Comparison of ENCODE assay signal across 8 cellular contexts in the genomic region with DNA sequence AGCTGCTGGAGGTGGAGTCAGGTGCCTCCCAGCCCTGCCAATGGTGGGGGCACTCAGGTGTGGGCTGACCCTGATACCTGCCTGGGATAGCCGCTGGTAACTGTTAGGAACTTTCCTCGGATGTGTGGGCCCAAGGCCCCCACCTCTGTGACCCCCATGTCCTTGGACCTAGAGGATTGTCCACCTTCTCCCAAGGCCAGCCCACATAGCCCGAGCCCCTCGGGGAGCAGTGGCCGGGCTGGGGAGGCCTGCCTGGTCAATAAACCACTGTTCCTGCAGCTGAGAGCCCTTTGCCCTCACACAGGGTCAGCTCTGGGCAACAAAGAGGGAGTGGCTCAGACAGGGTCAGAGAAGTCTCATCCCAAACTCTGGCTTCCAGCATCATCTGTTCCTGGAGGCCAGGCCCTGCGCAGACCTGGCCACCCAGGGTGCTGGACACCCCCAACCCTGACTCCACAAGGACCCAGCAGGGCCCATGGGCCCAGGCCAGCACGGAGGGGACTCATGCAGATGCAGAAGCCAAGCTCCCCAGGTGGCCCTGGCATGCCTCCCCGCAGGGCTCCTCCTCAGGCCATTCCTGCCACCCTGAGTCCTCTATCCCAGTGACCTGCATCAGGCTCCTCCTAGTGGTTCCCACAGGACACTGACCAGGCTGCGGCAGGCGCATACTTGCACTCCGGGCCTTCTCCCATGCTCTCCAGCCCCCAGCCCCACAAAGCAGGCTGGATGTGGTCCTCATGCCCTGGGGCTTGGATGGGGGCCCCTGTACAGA. TPM values are rescaled to one million over a fixed set of nuclear protein-coding genes. Genes with fewer than 3 reads are reported as not detected.
A peak's percentile ranks its signal among the peaks of the same experiment; 100 is the strongest.
DNase-seq lines count a peak whose midpoint lies in the region; ATAC-seq and TF ChIP-seq lines count a peak whose summit lies in the region.
"Not testable (repeated sequence)": the region's sequence is repeated elsewhere in the genome, so short reads cannot be mapped to it uniquely, and the experiment has no call there.

No MANE protein-coding gene starts in this region.

- BruUV-seq in PC-9 (replicated peaks; lab: Mats Ljungman, UMichigan) = not testable (repeated sequence)

- not testable (repeated sequence) for TF ChIP-seq EP300 in upper lobe of left lung (IDR thresholded peaks at IDR 0.05)

- CTCF ChIA-PET in PC-9 (lab: Charles Lee) = not testable (repeated sequence)

- H3K4me3 Mint-ChIP-seq in GM23338 = not testable (repeated sequence)

- not testable (repeated sequence) for H3K27me3 ChIP-seq in GM23338 (ENCODE audit: insufficient read depth); PC-9 (ENCODE audit: insufficient read depth, low read depth); brain microvascular endothelial cell (replicated peaks); liver (ENCODE audit: control insufficient read depth in 4 of 4, insufficient read depth in 4 of 4, low read length in 3 of 4); upper lobe of left lung

- TF ChIP-seq RAD21 in liver (IDR thresholded peaks at IDR 0.05) = peak; percentile 14 to 27

- H3K4me1 ChIP-seq in GM23338 (ENCODE audit: insufficient read depth); PC-9 (replicated peaks; ENCODE audit: insufficient read depth): not testable (repeated sequence)
- H3K4me1 ChIP-seq in liver (ENCODE audit: control insufficient read depth in 4 of 4, insufficient read depth in 4 of 4, low read length in 3 of 4) = peaks cover 10 to 58% (median 48%) of the 10 kb centered on the region in 4 donors
- peaks cover 6 to 16% (median 12%) of the 10 kb centered on the region in 4 donors for H3K4me1 ChIP-seq in upper lobe of left lung

- H3K79me2 ChIP-seq in GM23338 (replicated peaks; ENCODE audit: insufficient read depth) = peaks cover 16% of the 10 kb centered on the region
- H3K79me2 ChIP-seq in PC-9 (ENCODE audit: low read depth) = not testable (repeated sequence)

- not testable (repeated sequence) for H2AFZ ChIP-seq in GM23338, PC-9

- H3K27ac Mint-ChIP-seq in GM23338 = not testable (repeated sequence)

- not testable (repeated sequence) for H3K9me3 Mint-ChIP-seq in GM23338

- not testable (repeated sequence) for TF ChIP-seq POLR2A in upper lobe of left lung (IDR thresholded peaks at IDR 0.05)

- not testable (repeated sequence) for H3K27me3 Mint-ChIP-seq in GM23338 (ENCODE audit: insufficient read depth, low read depth, poor library complexity)

- H3K9ac ChIP-seq in liver (ENCODE audit: low read depth in 1 of 2, low read length in 2 of 2) = not testable (repeated sequence)

- ATAC-seq in GM23338 (peak; percentile 87), esophagus mucosa (peak; percentile 6)
- ATAC-seq in upper lobe of left lung (ENCODE audit: low FRiP score in 2 of 2) = not testable (repeated sequence)

- not testable (repeated sequence) for H3K36me3 ChIP-seq in GM23338 (ENCODE audit: insufficient read depth); PC-9 (ENCODE audit: low read depth); brain microvascular endothelial cell (replicated peaks); liver (ENCODE audit: control insufficient read depth in 4 of 4, insufficient read depth in 3 of 4, low read depth in 1 of 4, low read length in 3 of 4); upper lobe of left lung

- peaks cover 16% of the 10 kb centered on the region for H3K4me1 Mint-ChIP-seq in GM23338

- not testable (repeated sequence) for H4K20me1 ChIP-seq in GM23338 (replicated peaks; ENCODE audit: insufficient read depth); PC-9 (ENCODE audit: insufficient read depth)

- H3K4me2 ChIP-seq in GM23338, PC-9: not testable (repeated sequence)

- DNase-seq in GM23338 (ENCODE audit: low spot score) = peak; percentile 46
- DNase-seq in PC-9, brain microvascular endothelial cell: not testable (repeated sequence)
- peak; percentile 51 for DNase-seq in activated CD8-positive, alpha-beta memory T cell treated with anti-CD3 and anti-CD28 coated beads for 24 hours
- DNase-seq in posterior vena cava (ENCODE audit: low spot score) = peak; percentile 68
- peak; percentile 8 to 57 for DNase-seq in upper lobe of left lung

- POLR2A ChIA-PET in PC-9 (lab: Charles Lee; ENCODE audit: unreplicated experiment) = not testable (repeated sequence)

- in situ Hi-C loops in brain microvascular endothelial cell (cut with HindIII; ENCODE audit: low pct_ligation_motif_present, low sequenced_read_pairs) = not testable (repeated sequence)

- H3K4me3 ChIP-seq in GM23338; PC-9; brain microvascular endothelial cell (ENCODE audit: low read depth, low read length); liver (ENCODE audit: low read depth in 1 of 3, low read length in 3 of 3); upper lobe of left lung: not testable (repeated sequence)

- H3K9me2 ChIP-seq in GM23338 (ENCODE audit: insufficient read depth); PC-9 (ENCODE audit: insufficient read depth): not testable (repeated sequence)

- not testable (repeated sequence) for H3K36me3 Mint-ChIP-seq in GM23338 (ENCODE audit: low read depth)

- not testable (repeated sequence) for H3F3A ChIP-seq in GM23338 (replicated peaks; ENCODE audit: low read depth); PC-9 (ENCODE audit: insufficient read depth, low read depth)

- WGBS in liver = 35% methylated on average over 10 of the region's 11 CpGs
- WGBS in upper lobe of left lung, 2 donors = 80 to 89% methylated on average over 1 to 5 of the region's 11 CpGs

- not testable (repeated sequence) for H3K27ac ChIP-seq in GM23338 (ENCODE audit: low read depth); PC-9; brain microvascular endothelial cell; upper lobe of left lung
- peak overlapping the region in 1 of 2 donors; percentile 35 for H3K27ac ChIP-seq in liver (ENCODE audit: low read depth in 1 of 2, low read length in 2 of 2)

- intact Hi-C loops in PC-9 (cut with micrococcal nuclease; ENCODE audit: unreplicated experiment); posterior vena cava (cut with DNase I): not testable (repeated sequence)

- not testable (repeated sequence) for H3K9me3 ChIP-seq in PC-9 (ENCODE audit: insufficient read depth, low read depth); liver (ENCODE audit: control insufficient read depth in 4 of 4, low read length in 3 of 4); upper lobe of left lung

- TF ChIP-seq CTCF in GM23338 (conservative IDR thresholded peaks at IDR 0.05; ENCODE audit: low read depth in 2 of 2) (peak; percentile 26 to 41; a peak in 3 of 4 replicates), PC-9 (conservative IDR thresholded peaks at IDR 0.05) (peak; percentile 35; the same call in 1 of the 2 replicates), brain microvascular endothelial cell (IDR thresholded peaks at IDR 0.05; ENCODE audit: low read depth, low read length, missing control alignments) (peak; percentile 20)
- not testable (repeated sequence) for TF ChIP-seq CTCF in liver (IDR thresholded peaks at IDR 0.05; ENCODE audit: low read depth, low read length, missing input control); upper lobe of left lung (IDR thresholded peaks at IDR 0.05)

TF ChIP-seq in liver, 16 proteins besides CTCF, POLR2A, EP300 and RAD21 (continues in another document):
- peak; percentile 66 for TF ChIP-seq SP1 (IDR thresholded peaks at IDR 0.05)
- TF ChIP-seq HNF4A (conservative IDR thresholded peaks at IDR 0.05) = peak; percentile 52 to 55
- TF ChIP-seq RXRA (IDR thresholded peaks at IDR 0.05) = peak; percentile 70 to 75

RNA-seq across cellular contexts. Expression of a gene that starts 6.4 kb away (rescaled TPM):
- total RNA-seq in GM23338 (2014; rRNA removed; shearing (Covaris generic)) = 66.3 and 72.1 TPM in 2 replicates
- polyA plus RNA-seq in GM23338 (2016; fragmentation: Nextera tagmentation; extraction: Ambion mirVana) (82.4 and 85.9 TPM in 2 replicates), liver (100 to 1,000 TPM in 1 of 2 donors, 10 to 100 TPM in 1; 88.2 to 105 TPM)
- total RNA-seq in PC-9 (2021) (37.6 and 46.0 TPM in 2 replicates), esophagus mucosa (34.8 TPM), liver (10 to 100 TPM; 40.7 to 58.8 TPM), posterior vena cava (10 to 100 TPM; 25.7 to 27.1 TPM), upper lobe of left lung (10 to 100 TPM; 36.7 to 62.2 (median 41.9) TPM)

RNA-seq across cellular contexts. Expression of a gene that starts 45.4 kb away (rescaled TPM):
- total RNA-seq in GM23338 (2014; rRNA removed; shearing (Covaris generic)) = 33.4 and 38.4 TPM in 2 replicates
- 10.6 and 12.9 TPM in 2 replicates for polyA plus RNA-seq in GM23338 (2016; fragmentation: Nextera tagmentation; extraction: Ambion mirVana)
- total RNA-seq in PC-9 (2021) = 5.0 and 7.0 TPM in 2 replicates
- total RNA-seq in esophagus mucosa = 3.9 TPM
- 1 to 10 TPM in 1 of 2 donors, under 1 TPM in 1; 0.33 to 1.1 TPM for total RNA-seq in liver
- polyA plus RNA-seq in liver = 10 to 100 TPM in 1 of 2 donors, 1 to 10 TPM in 1; 1.2 to 10.4 TPM
- under 1 TPM; 0.19 to 0.76 TPM for total RNA-seq in posterior vena cava
- total RNA-seq in upper lobe of left lung = 10 to 100 TPM in 2 of 6 donors, 1 to 10 TPM in 4; 2.6 to 13.0 (median 9.0) TPM
